ENCODE assay signal across 8 cellular contexts in genomic region chr9:36488322-36488838, GRCh38.
DNase-seq lines count a peak whose midpoint lies in the region; ATAC-seq and TF ChIP-seq lines count a peak whose summit lies in the region.

No MANE protein-coding gene starts in this region.

- CTCF ChIA-PET in activated CD4-positive, alpha-beta T cell treated with anti-CD3 and anti-CD28 coated beads, Interleukin-2, amount 10 ng/mL, durations not matched to agents 7 days and 5 days (lab: Charles Lee) = interaction anchor here (0.6 to 2.0 kb wide), 5 partner anchors 12 to 81 kb away, joined by 3 to 9 read pairs (median 4); no protein-coding TSS in a partner anchor

- H3K27me3 ChIP-seq in HAP-1 (ENCODE audit: low read depth) (no peaks in the 10 kb centered on the region), gastroesophageal sphincter (no peaks in the 10 kb centered on the region), skeletal muscle tissue (ENCODE audit: control insufficient read depth in 3 of 3, insufficient read depth in 3 of 3, low read length in 3 of 3) (no peaks in the 10 kb centered on the region)

- in situ Hi-C loops in HAP-1 (cut with MboI; ENCODE audit: low sequenced_read_pairs) = no loop called here

- ATAC-seq in gastroesophageal sphincter (no peak), HG02852 (IDR thresholded peaks at IDR 0.05; ENCODE audit: unreplicated experiment) (no peak), HG03432 (IDR thresholded peaks at IDR 0.05; ENCODE audit: unreplicated experiment) (no peak), GM18858 (IDR thresholded peaks at IDR 0.05; ENCODE audit: unreplicated experiment) (no peak)

- H3K4me1 ChIP-seq in HAP-1 (peaks cover 36% of the 10 kb centered on the region), gastroesophageal sphincter (peaks cover 7 to 45% (median 20%) of the 10 kb centered on the region in 3 donors), skeletal muscle tissue (ENCODE audit: control insufficient read depth in 3 of 3, insufficient read depth in 3 of 3, low read length in 3 of 3) (peaks cover 16 to 22% (median 21%) of the 10 kb centered on the region in 3 donors)

- POLR2A ChIA-PET in activated CD4-positive, alpha-beta T cell treated with anti-CD3 and anti-CD28 coated beads, Interleukin-2, amount 10 ng/mL, durations not matched to agents 7 days and 5 days (lab: Charles Lee) = no interaction called here

- H3K9me3 ChIP-seq in HAP-1 (no peaks in the 10 kb centered on the region), gastroesophageal sphincter (no peaks in the 10 kb centered on the region), skeletal muscle tissue (ENCODE audit: control insufficient read depth in 3 of 3, low read length in 3 of 3) (no peaks in the 10 kb centered on the region)

- peaks cover 62% of the 10 kb centered on the region for H3K4me1 Mint-ChIP-seq in activated CD4-positive, alpha-beta T cell treated with anti-CD3 and anti-CD28 coated beads, Interleukin-2, amount 10 ng/mL, durations not matched to agents 7 days and 5 days

- no peak for TF ChIP-seq POLR2A in gastroesophageal sphincter (IDR thresholded peaks at IDR 0.05)

- H3K4me3 Mint-ChIP-seq in activated CD4-positive, alpha-beta T cell treated with anti-CD3 and anti-CD28 coated beads, Interleukin-2, amount 10 ng/mL, durations not matched to agents 7 days and 5 days = peak overlapping the region; percentile 80

- peak overlapping the region; percentile 73 to 78 (median 75) for H3K9ac ChIP-seq in skeletal muscle tissue (ENCODE audit: low read depth in 1 of 3, low read length in 3 of 3)

- WGBS in gastroesophageal sphincter (ENCODE audit: low coverage in 1 of 2), 2 donors = 7 to 11% methylated on average over 2 to 7 of the region's 7 CpGs

- H3K4me3 ChIP-seq in HAP-1 (peak overlapping the region; percentile 22), gastroesophageal sphincter (peak overlapping the region; percentile 35 to 96), skeletal muscle tissue (ENCODE audit: low read length in 3 of 3) (peak overlapping the region; percentile 71 to 88 (median 85))

- H3K36me3 ChIP-seq in HAP-1 (replicated peaks) (no peaks in the 10 kb centered on the region), gastroesophageal sphincter (no peaks in the 10 kb centered on the region), skeletal muscle tissue (ENCODE audit: control insufficient read depth in 3 of 3, insufficient read depth in 3 of 3, low read length in 3 of 3) (peaks cover 0 to 2% (median 0%) of the 10 kb centered on the region in 3 donors)

- DNase-seq in HAP-1 (ENCODE audit: low spot score in 2 of 2) (peak in 1 of 2 experiments; percentile 12), NCI-H1105 treated with DMSO at 0.1 percent for 48 hours (lab: John Stamatoyannopoulos, UW) (no peak)
- DNase-seq in activated CD4-positive, alpha-beta T cell treated with anti-CD3 and anti-CD28 coated beads, Interleukin-2, amount 10 ng/mL, durations not matched to agents 7 days and 5 days = no peak

- H3K9me3 Mint-ChIP-seq in activated CD4-positive, alpha-beta T cell treated with anti-CD3 and anti-CD28 coated beads, Interleukin-2, amount 10 ng/mL, durations not matched to agents 7 days and 5 days = no peaks in the 10 kb centered on the region

- peaks cover 3% of the 10 kb centered on the region for H3K36me3 Mint-ChIP-seq in activated CD4-positive, alpha-beta T cell treated with anti-CD3 and anti-CD28 coated beads, Interleukin-2, amount 10 ng/mL, durations not matched to agents 7 days and 5 days (ENCODE audit: low read depth)

- peak overlapping the region; percentile 94 for H3K27ac Mint-ChIP-seq in activated CD4-positive, alpha-beta T cell treated with anti-CD3 and anti-CD28 coated beads, Interleukin-2, amount 10 ng/mL, durations not matched to agents 7 days and 5 days

- no peak for TF ChIP-seq EP300 in gastroesophageal sphincter (IDR thresholded peaks at IDR 0.05)

- no peak for TF ChIP-seq CTCF in gastroesophageal sphincter (IDR thresholded peaks at IDR 0.05)

- no peaks in the 10 kb centered on the region for H3K27me3 Mint-ChIP-seq in activated CD4-positive, alpha-beta T cell treated with anti-CD3 and anti-CD28 coated beads, Interleukin-2, amount 10 ng/mL, durations not matched to agents 7 days and 5 days

- H3K27ac ChIP-seq in gastroesophageal sphincter = peak overlapping the region; percentile 84 to 96 (median 91)
- H3K27ac ChIP-seq in skeletal muscle tissue (ENCODE audit: low read depth, low read length) = peak overlapping the region; percentile 80

Comparison
In these comparisons a context has a peak if more than half of its experiments do, and no peak if none do; other contexts are left out.
1. H3K4me3 ChIP-seq: peak in every context shown above with its lines; median percentile 85 in skeletal muscle tissue; 66 in gastroesophageal sphincter; 22 in HAP-1.